Comparison of ENCODE assay signal across 8 cellular contexts in the genomic region with DNA sequence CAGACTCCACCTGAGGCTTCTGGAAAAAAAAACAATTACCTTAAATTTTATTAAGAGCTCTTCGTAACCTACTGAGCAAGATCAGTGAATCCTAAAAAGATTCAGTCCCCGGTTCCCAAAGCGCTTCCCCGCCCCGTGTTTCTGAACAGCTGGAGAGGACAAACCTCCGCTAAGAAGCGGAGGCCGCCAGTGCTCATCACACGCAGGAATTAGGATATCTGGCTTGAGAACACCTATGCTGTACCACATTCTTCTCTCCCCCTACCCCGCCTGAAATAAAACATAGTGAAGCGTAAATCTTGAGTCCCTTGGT. TPM values are rescaled to one million over a fixed set of nuclear protein-coding genes. Genes with fewer than 3 reads are reported as not detected.
A peak's percentile ranks its signal among the peaks of the same experiment; 100 is the strongest.
DNase-seq lines count a peak whose midpoint lies in the region; ATAC-seq and TF ChIP-seq lines count a peak whose summit lies in the region.

No MANE protein-coding gene starts in this region.

- H3K9ac ChIP-seq in skeletal muscle satellite cell (ENCODE audit: low read depth, low read length), result peak overlapping the region; percentile 99

- DNase-seq in activated naive CD4-positive, alpha-beta T cell treated with anti-CD3 and anti-CD28 coated beads, Interleukin-2, amount 10 ng/mL, durations not matched to agents 7 days and 5 days, result no peak
- DNase-seq in activated naive CD4-positive, alpha-beta T cell treated with Interleukin-2 at 50 U/mL for 16 hours, result no peak
- no peak for DNase-seq in WTC11 (ENCODE audit: low spot score)
- no peak for DNase-seq in left ventricle myocardium inferior
- no peak for DNase-seq in activated CD4-positive, CD25-positive, alpha-beta regulatory T cell treated with anti-CD3 and anti-CD28 coated beads, Interleukin-2, amount 50 U/mL, for 72 hours
- no peak for DNase-seq in NCI-H1930 (lab: John Stamatoyannopoulos, UW)

- no peaks in the 10 kb centered on the region for H3K27me3 ChIP-seq in left ventricle myocardium inferior (ENCODE audit: low read depth)
- no peaks in the 10 kb centered on the region for H3K27me3 ChIP-seq in skeletal muscle satellite cell (ENCODE audit: control insufficient read depth, insufficient read depth, low read length)

- no peaks in the 10 kb centered on the region for H3K27me3 Mint-ChIP-seq in activated naive CD4-positive, alpha-beta T cell treated with anti-CD3 and anti-CD28 coated beads, Interleukin-2, amount 10 ng/mL, durations not matched to agents 7 days and 5 days
- H3K27me3 Mint-ChIP-seq in WTC11 (ENCODE audit: low read depth), result no peaks in the 10 kb centered on the region

- CTCF ChIA-PET in activated naive CD4-positive, alpha-beta T cell treated with anti-CD3 and anti-CD28 coated beads, Interleukin-2, amount 10 ng/mL, durations not matched to agents 7 days and 5 days (lab: Charles Lee), result interaction anchor here (1.0 kb wide), 1 partner anchor 13 kb away, joined by 4 read pairs; no protein-coding TSS in a partner anchor
- CTCF ChIA-PET in WTC11 (lab: Charles Lee), result no interaction called here

- peak overlapping the region; percentile 87 for H3K27ac Mint-ChIP-seq in activated naive CD4-positive, alpha-beta T cell treated with anti-CD3 and anti-CD28 coated beads, Interleukin-2, amount 10 ng/mL, durations not matched to agents 7 days and 5 days
- H3K27ac Mint-ChIP-seq in WTC11, result peak overlapping the region; percentile 96

- H3K36me3 ChIP-seq in left ventricle myocardium inferior, result peaks cover 3% of the 10 kb centered on the region
- no peaks in the 10 kb centered on the region for H3K36me3 ChIP-seq in skeletal muscle satellite cell (ENCODE audit: insufficient read depth, low read length)

- ATAC-seq in WTC11, result no peak
- no peak for ATAC-seq in GM18868 (IDR thresholded peaks at IDR 0.05; ENCODE audit: unreplicated experiment)

- peak overlapping the region; percentile 89 for H3K4me2 ChIP-seq in skeletal muscle satellite cell (ENCODE audit: low read length)

- TF ChIP-seq CTCF in WTC11 (IDR thresholded peaks at IDR 0.05) (no peak), left ventricle myocardium inferior (IDR thresholded peaks at IDR 0.05; ENCODE audit: borderline replicate concordance) (no peak)

- H3K36me3 Mint-ChIP-seq in activated naive CD4-positive, alpha-beta T cell treated with anti-CD3 and anti-CD28 coated beads, Interleukin-2, amount 10 ng/mL, durations not matched to agents 7 days and 5 days, result peaks cover 13% of the 10 kb centered on the region
- H3K36me3 Mint-ChIP-seq in WTC11, result peaks cover 12% of the 10 kb centered on the region

- H3K9me3 Mint-ChIP-seq in activated naive CD4-positive, alpha-beta T cell treated with anti-CD3 and anti-CD28 coated beads, Interleukin-2, amount 10 ng/mL, durations not matched to agents 7 days and 5 days, result no peaks in the 10 kb centered on the region
- H3K9me3 Mint-ChIP-seq in WTC11, result peaks cover 5% of the 10 kb centered on the region; the same call in 1 of the 2 replicates

- H3K9me3 ChIP-seq in left ventricle myocardium inferior (replicated peaks) (no peaks in the 10 kb centered on the region), skeletal muscle satellite cell (replicated peaks; ENCODE audit: low read length) (no peaks in the 10 kb centered on the region)

- H3K4me3 ChIP-seq in left ventricle myocardium inferior (peak overlapping the region; percentile 94), skeletal muscle satellite cell (ENCODE audit: low read length) (peak overlapping the region; percentile 100)

- POLR2A ChIA-PET in WTC11 (lab: Charles Lee), result interaction anchor here (1.0 kb wide), 1 partner anchor 51 kb away, joined by 3 read pairs; no protein-coding TSS in a partner anchor

- H3K4me1 ChIP-seq in left ventricle myocardium inferior (peaks cover 40% of the 10 kb centered on the region), skeletal muscle satellite cell (ENCODE audit: control insufficient read depth, insufficient read depth, low read length) (peaks cover 14% of the 10 kb centered on the region)

- peak overlapping the region; percentile 97 for H3K4me3 Mint-ChIP-seq in activated naive CD4-positive, alpha-beta T cell treated with anti-CD3 and anti-CD28 coated beads, Interleukin-2, amount 10 ng/mL, durations not matched to agents 7 days and 5 days
- H3K4me3 Mint-ChIP-seq in WTC11, result peak overlapping the region; percentile 98

- peak overlapping the region; percentile 87 for H3K27ac ChIP-seq in left ventricle myocardium inferior (replicated peaks)

- peaks cover 29% of the 10 kb centered on the region for H3K4me1 Mint-ChIP-seq in activated naive CD4-positive, alpha-beta T cell treated with anti-CD3 and anti-CD28 coated beads, Interleukin-2, amount 10 ng/mL, durations not matched to agents 7 days and 5 days
- H3K4me1 Mint-ChIP-seq in WTC11, result peaks cover 28% of the 10 kb centered on the region

- intact Hi-C loops in left ventricle myocardium inferior (cut with micrococcal nuclease), result no loop called here

TF ChIP-seq in WTC11, 78 proteins besides CTCF, POLR2A, EP300 and RAD21:
- TF ChIP-seq ATF1 (CRISPR knock-in tag; IDR thresholded peaks at IDR 0.05), result no peak
- no peak for TF ChIP-seq IRF2 (CRISPR knock-in tag; IDR thresholded peaks at IDR 0.05; ENCODE audit: borderline replicate concordance, low read depth)
- TF ChIP-seq ATF2 (CRISPR knock-in tag; IDR thresholded peaks at IDR 0.05; ENCODE audit: borderline replicate concordance, low read depth), result no peak
- no peak for TF ChIP-seq OVOL2 (CRISPR knock-in tag; IDR thresholded peaks at IDR 0.05; ENCODE audit: borderline replicate concordance)
- TF ChIP-seq, protein P1, sequence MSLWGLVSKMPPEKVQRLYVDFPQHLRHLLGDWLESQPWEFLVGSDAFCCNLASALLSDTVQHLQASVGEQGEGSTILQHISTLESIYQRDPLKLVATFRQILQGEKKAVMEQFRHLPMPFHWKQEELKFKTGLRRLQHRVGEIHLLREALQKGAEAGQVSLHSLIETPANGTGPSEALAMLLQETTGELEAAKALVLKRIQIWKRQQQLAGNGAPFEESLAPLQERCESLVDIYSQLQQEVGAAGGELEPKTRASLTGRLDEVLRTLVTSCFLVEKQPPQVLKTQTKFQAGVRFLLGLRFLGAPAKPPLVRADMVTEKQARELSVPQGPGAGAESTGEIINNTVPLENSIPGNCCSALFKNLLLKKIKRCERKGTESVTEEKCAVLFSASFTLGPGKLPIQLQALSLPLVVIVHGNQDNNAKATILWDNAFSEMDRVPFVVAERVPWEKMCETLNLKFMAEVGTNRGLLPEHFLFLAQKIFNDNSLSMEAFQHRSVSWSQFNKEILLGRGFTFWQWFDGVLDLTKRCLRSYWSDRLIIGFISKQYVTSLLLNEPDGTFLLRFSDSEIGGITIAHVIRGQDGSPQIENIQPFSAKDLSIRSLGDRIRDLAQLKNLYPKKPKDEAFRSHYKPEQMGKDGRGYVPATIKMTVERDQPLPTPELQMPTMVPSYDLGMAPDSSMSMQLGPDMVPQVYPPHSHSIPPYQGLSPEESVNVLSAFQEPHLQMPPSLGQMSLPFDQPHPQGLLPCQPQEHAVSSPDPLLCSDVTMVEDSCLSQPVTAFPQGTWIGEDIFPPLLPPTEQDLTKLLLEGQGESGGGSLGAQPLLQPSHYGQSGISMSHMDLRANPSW (CRISPR knock-in tag; conservative IDR thresholded peaks at IDR 0.05; ENCODE audit: low read depth), result no peak
- no peak for TF ChIP-seq ZNF263 (CRISPR knock-in tag; IDR thresholded peaks at IDR 0.05; ENCODE audit: low read depth)
- 0 out of 2 replicates have a peak, but pooled peaks have one; percentile 20 for TF ChIP-seq KAT7 (CRISPR knock-in tag; IDR thresholded peaks at IDR 0.05; ENCODE audit: borderline replicate concordance)

RNA-seq across cellular contexts. Expression of gene WDR20, which starts 0.8 kb away (rescaled TPM):
- total RNA-seq in WTC11 (2021), result 25.6 to 27.5 TPM (median 25.9 TPM) in 3 replicates
- total RNA-seq in left ventricle myocardium inferior, result 20.9 TPM
- total RNA-seq in skeletal muscle satellite cell (2012; rRNA removed), result 12.9 and 15.9 TPM in 2 replicates

RNA-seq across cellular contexts. Expression of gene HSP90AA1, which starts 52.0 kb away (rescaled TPM):
- total RNA-seq in WTC11 (2021) (808 to 842 TPM (median 832 TPM) in 3 replicates), left ventricle myocardium inferior (423 TPM)
- total RNA-seq in skeletal muscle satellite cell (2012; rRNA removed), result 439 and 496 TPM in 2 replicates
